ENCODE assay signal across 23 cellular contexts in the genomic region with DNA sequence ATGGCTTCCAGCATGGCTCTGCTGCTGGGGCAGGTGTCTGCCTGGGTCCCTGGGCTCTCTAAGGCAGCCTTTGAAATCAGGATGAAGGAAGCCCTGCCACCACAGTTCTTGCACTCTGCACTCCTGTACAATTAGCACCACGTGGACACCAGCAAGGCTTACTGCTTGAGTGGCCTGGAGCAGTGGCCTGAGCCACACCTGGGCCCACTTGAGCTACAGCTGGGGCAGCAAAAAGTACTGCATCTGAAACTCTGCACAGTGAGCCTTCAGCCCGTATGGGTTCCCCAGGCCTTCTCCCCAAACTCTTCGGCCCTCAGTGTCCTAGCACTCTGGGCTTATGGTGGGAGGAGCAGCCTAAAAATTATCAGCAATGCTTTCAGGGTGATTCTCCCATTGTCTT. TPM values are rescaled to one million over a fixed set of nuclear protein-coding genes. Genes with fewer than 3 reads are reported as not detected.
A peak's percentile ranks its signal among the peaks of the same experiment; 100 is the strongest.
DNase-seq lines count a peak whose midpoint lies in the region; ATAC-seq and TF ChIP-seq lines count a peak whose summit lies in the region.
"Had no signal": no experiment of that assay in that cellular context is flagged by ENCODE, and none has a peak within 500 bp of the region (broad histone marks: within the 10 kb centered on the region; RNA-seq: fewer than 3 reads in every experiment).

No MANE protein-coding gene starts in this region.

- intact Hi-C loops in mucosa of descending colon (cut with DNase I, micrococcal nuclease), result no loop called here

- no peaks in the 10 kb centered on the region for H3K79me2 ChIP-seq in OCI-LY1 (ENCODE audit: insufficient read depth, low read length)

- no peak overlapping the region for H3K9ac ChIP-seq in OCI-LY1 (ENCODE audit: low read length)

- H2AFZ ChIP-seq in OCI-LY1 (ENCODE audit: low read length), result peak overlapping the region; percentile 12; the same call in 1 of the 2 replicates

- H3K36me3 ChIP-seq in OCI-LY1 (ENCODE audit: insufficient read depth, low read length), result no peaks in the 10 kb centered on the region
- no peaks in the 10 kb centered on the region for H3K36me3 ChIP-seq in mucosa of descending colon (ENCODE audit: low read depth)
- H3K36me3 ChIP-seq: pancreas, sigmoid colon had no signal

- H3K4me3 ChIP-seq in GM12865 (ENCODE audit: low read depth, low read length) (no peak overlapping the region), OCI-LY1 (ENCODE audit: low read depth, low read length, poor library complexity, severe bottlenecking) (no peak overlapping the region), mucosa of descending colon (no peak overlapping the region)
- H3K4me3 ChIP-seq: pancreas, sigmoid colon had no signal

- no peaks in the 10 kb centered on the region for H4K20me1 ChIP-seq in OCI-LY1 (ENCODE audit: insufficient read depth, low read length)

- ATAC-seq in GM21515 (IDR thresholded peaks at IDR 0.05; ENCODE audit: unreplicated experiment) (peak; percentile 62), mucosa of descending colon (peak; percentile 30), GM18517 (IDR thresholded peaks at IDR 0.05; ENCODE audit: unreplicated experiment) (no peak)
- ATAC-seq: HCT116; naive thymus-derived CD4-positive, alpha-beta T cell had no signal

- no peak for TF ChIP-seq CTCF in GM12865 (IDR thresholded peaks at IDR 0.05; ENCODE audit: insufficient read depth, low read depth, low read length, missing control alignments)
- TF ChIP-seq CTCF in OCI-LY1 (IDR thresholded peaks at IDR 0.05; ENCODE audit: low read length), result no peak
- TF ChIP-seq CTCF in mucosa of descending colon (IDR thresholded peaks at IDR 0.05), result no peak

- H3K27ac ChIP-seq in OCI-LY1 (ENCODE audit: low read depth, low read length, poor library complexity, severe bottlenecking), result peak overlapping the region; percentile 42
- H3K27ac ChIP-seq: pancreas had no signal

- H3K4me2 ChIP-seq in OCI-LY1 (ENCODE audit: low read length), result no peak overlapping the region; the same call in 1 of the 2 replicates

- DNase-seq in GM12865 (ENCODE audit: low read depth) (peak; percentile 41), mucosa of descending colon (no peak), NCI-H1048 (lab: John Stamatoyannopoulos, UW) (no peak), mesenteric fat pad (ENCODE audit: low spot score) (no peak), NCI-H1694 treated with DMSO at 0.1 percent for 48 hours (lab: John Stamatoyannopoulos, UW) (no peak)
- DNase-seq: activated CD8-positive, alpha-beta memory T cell treated with anti-CD3 and anti-CD28 coated beads, Interleukin-2, amount 50 U/mL, for 48 hours; activated gamma-delta T cell; dermis blood vessel endothelial cell; DMS 273 treated with DMSO at 0.1 percent for 48 hours; GF-D8; islet precursor cell; mammary epithelial cell; naive thymus-derived CD4-positive, alpha-beta T cell; NCI-H1417; NCI-H2171; NCI-H69; pancreas; SHP77 treated with DMSO at 0.1 percent for 48 hours; sigmoid colon had no signal

- no peaks in the 10 kb centered on the region for H3F3A ChIP-seq in OCI-LY1 (ENCODE audit: insufficient read depth, low read length)

- peaks cover 16% of the 10 kb centered on the region for H3K4me1 ChIP-seq in OCI-LY1 (ENCODE audit: insufficient read depth, low read length, severe bottlenecking)
- peaks cover 1% of the 10 kb centered on the region for H3K4me1 ChIP-seq in mucosa of descending colon (ENCODE audit: low read depth)
- H3K4me1 ChIP-seq: pancreas, sigmoid colon had no signal

- no peaks in the 10 kb centered on the region for H3K27me3 ChIP-seq in OCI-LY1 (ENCODE audit: insufficient read depth, low read length)
- H3K27me3 ChIP-seq: pancreas, sigmoid colon had no signal

- no peaks in the 10 kb centered on the region for H3K9me3 ChIP-seq in OCI-LY1 (ENCODE audit: low read length)
- H3K9me3 ChIP-seq in mucosa of descending colon, result no peaks in the 10 kb centered on the region
- H3K9me3 ChIP-seq: pancreas, sigmoid colon had no signal

- no peaks in the 10 kb centered on the region for H3K9me2 ChIP-seq in OCI-LY1 (ENCODE audit: low read depth, low read length)

RNA-seq across cellular contexts. Expression of gene INIP, which starts 8.0 kb away (rescaled TPM):
- total RNA-seq in mucosa of descending colon (10 to 100 TPM; 25.6 to 36.4 (median 30.6) TPM), mesenteric fat pad (17.2 TPM)

RNA-seq across cellular contexts. Expression of gene SNX30, which starts 24.6 kb away (rescaled TPM):
- total RNA-seq in mucosa of descending colon (10 to 100 TPM; 19.0 to 38.6 (median 34.8) TPM), mesenteric fat pad (13.9 TPM)
